ENCODE assay signal across 8 cellular contexts in the genomic region with DNA sequence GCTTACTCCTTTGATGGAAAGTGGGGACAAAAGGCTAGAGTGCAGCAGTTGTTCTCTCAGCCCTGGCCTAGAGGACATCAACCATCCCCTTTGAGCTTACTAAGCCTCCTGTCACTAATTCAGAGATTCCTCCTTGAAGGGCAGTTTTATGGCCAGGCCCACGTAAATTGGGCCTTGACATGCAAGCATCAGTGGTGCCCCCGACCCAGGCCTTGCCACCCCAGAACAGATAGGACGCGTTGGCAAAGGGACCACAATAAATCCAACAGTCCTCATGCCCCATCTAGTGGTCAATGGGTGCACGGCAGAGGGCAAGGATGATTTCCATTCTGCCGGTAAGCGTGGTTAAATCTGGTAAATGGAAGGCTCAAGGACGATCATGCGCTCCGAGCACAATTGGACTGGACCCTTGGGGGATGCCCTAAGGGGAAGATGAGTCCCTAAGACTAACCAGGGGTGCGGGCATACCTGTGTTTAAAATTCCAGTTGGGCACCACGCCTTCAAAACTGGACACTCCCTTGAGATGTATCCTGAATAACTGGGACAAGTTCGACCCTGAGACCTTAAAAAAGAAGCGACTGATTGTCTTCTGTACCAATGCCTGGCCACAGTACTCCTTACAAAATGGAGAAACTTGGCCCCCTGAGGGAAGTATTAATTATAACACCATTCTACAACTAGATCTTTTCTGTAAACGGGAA. TPM values are rescaled to one million over a fixed set of nuclear protein-coding genes. Genes with fewer than 3 reads are reported as not detected.
DNase-seq lines count a peak whose midpoint lies in the region; ATAC-seq lines count a peak whose summit lies in the region.

No MANE protein-coding gene starts in this region.

- CTCF ChIA-PET in activated CD4-positive, alpha-beta memory T cell treated with anti-CD3 and anti-CD28 coated beads for 36 hours (lab: Charles Lee), result interaction anchor here (0.6 to 1.0 kb wide), 10 partner anchors 11 to 478 kb away, joined by 3 to 5 read pairs (median 3); no protein-coding TSS in a partner anchor

- no peak overlapping the region for H3K4me3 Mint-ChIP-seq in activated CD4-positive, alpha-beta memory T cell treated with anti-CD3 and anti-CD28 coated beads for 36 hours
- H3K4me3 Mint-ChIP-seq in memory B cell, result no peak overlapping the region

- H3K27me3 Mint-ChIP-seq in activated CD4-positive, alpha-beta memory T cell treated with anti-CD3 and anti-CD28 coated beads for 36 hours, result no peaks in the 10 kb centered on the region
- H3K27me3 Mint-ChIP-seq in memory B cell, result no peaks in the 10 kb centered on the region

- no peaks in the 10 kb centered on the region for H3K9me3 Mint-ChIP-seq in activated CD4-positive, alpha-beta memory T cell treated with anti-CD3 and anti-CD28 coated beads for 36 hours
- no peaks in the 10 kb centered on the region for H3K9me3 Mint-ChIP-seq in memory B cell

- peaks cover 34% of the 10 kb centered on the region for H3K4me1 Mint-ChIP-seq in activated CD4-positive, alpha-beta memory T cell treated with anti-CD3 and anti-CD28 coated beads for 36 hours (ENCODE audit: low read depth)
- H3K4me1 Mint-ChIP-seq in memory B cell, result peaks cover 19% of the 10 kb centered on the region

- POLR2A ChIA-PET in activated CD4-positive, alpha-beta memory T cell treated with anti-CD3 and anti-CD28 coated beads for 36 hours (lab: Charles Lee), result no interaction called here

- DNase-seq in NCI-H82 (lab: John Stamatoyannopoulos, UW), result peak; percentile 64
- DNase-seq in NCI-H82 treated with DMSO at 0.1 percent for 48 hours (lab: John Stamatoyannopoulos, UW; ENCODE audit: unreplicated experiment), result no peak
- DNase-seq in NCI-H146 treated with DMSO at 0.1 percent for 48 hours (lab: John Stamatoyannopoulos, UW; ENCODE audit: unreplicated experiment), result peak; percentile 7
- peak; percentile 76 for DNase-seq in activated CD4-positive, alpha-beta memory T cell treated with anti-CD3 and anti-CD28 coated beads for 36 hours
- peak; percentile 55 for DNase-seq in effector CD4-positive, alpha-beta T cell
- DNase-seq in memory B cell (ENCODE audit: low spot score in 2 of 2), result peak; percentile 48 to 64
- DNase-seq in stimulated activated CD8-positive, alpha-beta memory T cell treated with anti-CD3 and anti-CD28 coated beads, Interleukin-2, amount 100 ng/mL, for 48 hours (ENCODE audit: low read depth in 2 of 2), result peak; percentile 45 to 56

- H3K27ac Mint-ChIP-seq in activated CD4-positive, alpha-beta memory T cell treated with anti-CD3 and anti-CD28 coated beads for 36 hours, result no peak overlapping the region
- H3K27ac Mint-ChIP-seq in memory B cell, result no peak overlapping the region

- H3K36me3 Mint-ChIP-seq in activated CD4-positive, alpha-beta memory T cell treated with anti-CD3 and anti-CD28 coated beads for 36 hours, result peaks cover 5% of the 10 kb centered on the region
- peaks cover 8% of the 10 kb centered on the region for H3K36me3 Mint-ChIP-seq in memory B cell

- peak; percentile 94 for ATAC-seq in HG02678 (IDR thresholded peaks at IDR 0.05; ENCODE audit: unreplicated experiment)
- peak; percentile 90 for ATAC-seq in memory B cell (ENCODE audit: low read depth)

- intact Hi-C loops in activated CD4-positive, alpha-beta memory T cell treated with anti-CD3 and anti-CD28 coated beads for 36 hours (cut with micrococcal nuclease), result loop anchor here (1.0 kb wide), 2 partner anchors 54 to 336 kb away; no protein-coding TSS in a partner anchor

RNA-seq across cellular contexts. Expression of a gene that starts 32.6 kb away (rescaled TPM):
- total RNA-seq in activated CD4-positive, alpha-beta memory T cell treated with anti-CD3 and anti-CD28 coated beads for 36 hours, result 10 to 100 TPM; 21.1 to 23.3 TPM
